In genomic region chr3:111069974-111070751, GRCh38 we compare ENCODE assay signal across 8 cellular contexts. TPM values are rescaled to one million over a fixed set of nuclear protein-coding genes. Genes with fewer than 3 reads are reported as not detected.
DNase-seq lines count a peak whose midpoint lies in the region; ATAC-seq and TF ChIP-seq lines count a peak whose summit lies in the region.

No MANE protein-coding gene starts in this region.

- H3K27ac ChIP-seq in adrenal gland, result peak overlapping the region in 4 of 5 donors; percentile 79 to 90 (median 86)
- H3K27ac ChIP-seq in iPS-20b (ENCODE audit: low read length), result peak overlapping the region; percentile 45
- peak overlapping the region; percentile 78 to 85 (median 80) for H3K27ac ChIP-seq in gastrocnemius medialis
- H3K27ac ChIP-seq in OCI-LY7 (ENCODE audit: low read depth, low read length, poor library complexity, severe bottlenecking), result no peak overlapping the region

- intact Hi-C loops in adrenal gland (cut with DNase I) (no loop called here), gastrocnemius medialis (cut with DNase I; ENCODE audit: low total_unique reads) (no loop called here), OCI-LY7 (cut with micrococcal nuclease; ENCODE audit: unreplicated experiment) (no loop called here)

- WGBS in adrenal gland, 4 donors, result 11 to 15% (median 12%) methylated on average over 24 of the region's 24 CpGs

- H3K9ac ChIP-seq in iPS-20b (ENCODE audit: low read depth, low read length), result peak overlapping the region; percentile 88; the same call in 1 of the 2 replicates

- H3K9me2 ChIP-seq in OCI-LY7 (ENCODE audit: insufficient read depth, low read length), result no peaks in the 10 kb centered on the region

- H3K9me3 ChIP-seq in adrenal gland (replicated peaks in 1 of 3), result no peaks in the 10 kb centered on the region
- no peaks in the 10 kb centered on the region for H3K9me3 ChIP-seq in iPS-20b (ENCODE audit: insufficient read depth, low read depth, low read length)
- no peaks in the 10 kb centered on the region for H3K9me3 ChIP-seq in gastrocnemius medialis
- no peaks in the 10 kb centered on the region for H3K9me3 ChIP-seq in OCI-LY7 (ENCODE audit: low read length)

- no TSS peak for BruUV-seq in OCI-LY7 (replicated peaks; lab: Mats Ljungman, UMichigan)

- peak overlapping the region; percentile 53 to 90 (median 76) for H3K4me3 ChIP-seq in adrenal gland
- peak overlapping the region; percentile 96 for H3K4me3 ChIP-seq in iPS-20b (ENCODE audit: low read length)
- peak overlapping the region; percentile 74 to 95 (median 86) for H3K4me3 ChIP-seq in gastrocnemius medialis
- H3K4me3 ChIP-seq in OCI-LY7 (ENCODE audit: low read depth, low read length, poor library complexity, severe bottlenecking), result no peak overlapping the region

- no peak overlapping the region for H2AFZ ChIP-seq in OCI-LY7 (ENCODE audit: low read length)

- peaks cover 52% of the 10 kb centered on the region for H3K27me3 Mint-ChIP-seq in activated CD4-positive, alpha-beta T cell treated with anti-CD3 and anti-CD28 coated beads, Interleukin-2, amount 10 ng/mL, durations not matched to agents 7 days and 5 days

- in situ Hi-C loops in gastrocnemius medialis (cut with MboI; ENCODE audit: low sequenced_read_pairs in 4 of 4), result no loop called here

- H3K4me1 Mint-ChIP-seq in activated CD4-positive, alpha-beta T cell treated with anti-CD3 and anti-CD28 coated beads, Interleukin-2, amount 10 ng/mL, durations not matched to agents 7 days and 5 days, result peaks cover 22% of the 10 kb centered on the region

- H3K36me3 ChIP-seq in adrenal gland (replicated peaks in 1 of 2) (no peaks in the 10 kb centered on the region), iPS-20b (ENCODE audit: insufficient read depth, low read depth, low read length) (peaks cover 10% of the 10 kb centered on the region; the same call in 1 of the 2 replicates), gastrocnemius medialis (no peaks in the 10 kb centered on the region), OCI-LY7 (ENCODE audit: insufficient read depth, low read length) (no peaks in the 10 kb centered on the region)

- no peak for TF ChIP-seq CTCF in adrenal gland (IDR thresholded peaks at IDR 0.05)
- no peak for TF ChIP-seq CTCF in gastrocnemius medialis (IDR thresholded peaks at IDR 0.05 in 4 of 5, conservative IDR thresholded peaks at IDR 0.05 in 1 of 5)
- no peak for TF ChIP-seq CTCF in OCI-LY7 (conservative IDR thresholded peaks at IDR 0.05; ENCODE audit: low read length)

- no peak overlapping the region for H3K4me2 ChIP-seq in OCI-LY7 (ENCODE audit: low read length)

- H3K79me2 ChIP-seq in OCI-LY7 (ENCODE audit: insufficient read depth, low read depth, low read length), result no peaks in the 10 kb centered on the region

- TF ChIP-seq POLR2A in adrenal gland (IDR thresholded peaks at IDR 0.05) (no peak), gastrocnemius medialis (IDR thresholded peaks at IDR 0.05) (no peak)

- DNase-seq in activated CD4-positive, alpha-beta T cell treated with anti-CD3 and anti-CD28 coated beads, Interleukin-2, amount 10 ng/mL, durations not matched to agents 7 days and 5 days, result no peak
- DNase-seq in activated CD4-positive, alpha-beta T cell treated with anti-CD3 and anti-CD28 coated beads for 1 hour, result no peak
- peak; percentile 37 to 64 (median 46) for DNase-seq in adrenal gland
- DNase-seq in gastrocnemius medialis, result peak in 1 of 2 donors; percentile 12
- no peak for DNase-seq in OCI-LY7 (ENCODE audit: low spot score)
- DNase-seq in LoVo (ENCODE audit: low spot score), result no peak

- H3K9me3 Mint-ChIP-seq in activated CD4-positive, alpha-beta T cell treated with anti-CD3 and anti-CD28 coated beads, Interleukin-2, amount 10 ng/mL, durations not matched to agents 7 days and 5 days, result no peaks in the 10 kb centered on the region

- H3K27me3 ChIP-seq in adrenal gland, result no peaks in the 10 kb centered on the region
- no peaks in the 10 kb centered on the region for H3K27me3 ChIP-seq in iPS-20b (ENCODE audit: insufficient read depth, low read length)
- H3K27me3 ChIP-seq in gastrocnemius medialis, result no peaks in the 10 kb centered on the region

- CTCF ChIA-PET in activated CD4-positive, alpha-beta T cell treated with anti-CD3 and anti-CD28 coated beads, Interleukin-2, amount 10 ng/mL, durations not matched to agents 7 days and 5 days (lab: Charles Lee), result no interaction called here
- CTCF ChIA-PET in OCI-LY7 (lab: Charles Lee; ENCODE audit: unreplicated experiment), result no interaction called here

- POLR2A ChIA-PET in activated CD4-positive, alpha-beta T cell treated with anti-CD3 and anti-CD28 coated beads, Interleukin-2, amount 10 ng/mL, durations not matched to agents 7 days and 5 days (lab: Charles Lee), result no interaction called here
- POLR2A ChIA-PET in OCI-LY7 (lab: Charles Lee), result interaction anchor here (1.4 kb wide), 1 partner anchor 15 kb away, joined by 3 read pairs; no protein-coding TSS in a partner anchor

- H4K20me1 ChIP-seq in OCI-LY7 (ENCODE audit: insufficient read depth, low read length), result no peaks in the 10 kb centered on the region

- H3K27ac Mint-ChIP-seq in activated CD4-positive, alpha-beta T cell treated with anti-CD3 and anti-CD28 coated beads, Interleukin-2, amount 10 ng/mL, durations not matched to agents 7 days and 5 days, result peak overlapping the region; percentile 39

- H3K4me3 Mint-ChIP-seq in activated CD4-positive, alpha-beta T cell treated with anti-CD3 and anti-CD28 coated beads, Interleukin-2, amount 10 ng/mL, durations not matched to agents 7 days and 5 days, result peak overlapping the region; percentile 83

- H3K36me3 Mint-ChIP-seq in activated CD4-positive, alpha-beta T cell treated with anti-CD3 and anti-CD28 coated beads, Interleukin-2, amount 10 ng/mL, durations not matched to agents 7 days and 5 days (ENCODE audit: low read depth), result peaks cover 2% of the 10 kb centered on the region

- peaks cover 14 to 19% of the 10 kb centered on the region in 2 donors for H3K4me1 ChIP-seq in adrenal gland (replicated peaks in 1 of 2)
- peaks cover 15% of the 10 kb centered on the region; the same call in 1 of the 2 replicates for H3K4me1 ChIP-seq in iPS-20b (ENCODE audit: insufficient read depth, low read length)
- peaks cover 13 to 16% of the 10 kb centered on the region in 2 donors for H3K4me1 ChIP-seq in gastrocnemius medialis
- no peaks in the 10 kb centered on the region for H3K4me1 ChIP-seq in OCI-LY7 (ENCODE audit: insufficient read depth, low read length, poor library complexity, severe bottlenecking)

- ATAC-seq in gastrocnemius medialis (peak in 1 of 2 donors; percentile 15), HG03469 (IDR thresholded peaks at IDR 0.05; ENCODE audit: unreplicated experiment) (no peak)

RNA-seq across cellular contexts. Expression of gene NECTIN3, which starts 1.5 kb away (rescaled TPM):
- total RNA-seq in activated CD4-positive, alpha-beta T cell treated with anti-CD3 and anti-CD28 coated beads, Interleukin-2, amount 10 ng/mL, durations not matched to agents 7 days and 5 days, result 1 to 10 TPM; 3.9 to 4.8 TPM
- 10 to 100 TPM in 7 of 8 donors, 1 to 10 TPM in 1; 9.1 to 22.7 (median 15.2) TPM for total RNA-seq in adrenal gland
- polyA plus RNA-seq in adrenal gland, result 10 to 100 TPM in 1 of 3 donors, 1 to 10 TPM in 2; 1.3 to 31.5 (median 1.6) TPM
- total RNA-seq in gastrocnemius medialis, result 1 to 10 TPM; 4.3 to 9.7 (median 5.8) TPM
- 0.22 TPM in 1 of 2 replicates, not detected in the other for total RNA-seq in OCI-LY7 (2014; rRNA removed; shearing (Covaris generic))
- not detected in 2 replicates for total RNA-seq in OCI-LY7 (2022)

Comparison
In these comparisons a context has a peak if more than half of its experiments do, and no peak if none do; other contexts are left out.
1. DNase-seq: peak in adrenal gland (7 of 7); none in activated CD4-positive, alpha-beta T cell treated with anti-CD3 and anti-CD28 coated beads, Interleukin-2, amount 10 ng/mL, durations not matched to agents 7 days and 5 days (single experiment), activated CD4-positive, alpha-beta T cell treated with anti-CD3 and anti-CD28 coated beads for 1 hour (single experiment), OCI-LY7 (single experiment) and LoVo (single experiment).
2. RNA of gene NECTIN3, which starts 1.5 kb away (total RNA-seq): 9.1 to 22.7 TPM in adrenal gland, 4.3 to 9.7 TPM in gastrocnemius medialis and 3.9 to 4.8 TPM in activated CD4-positive, alpha-beta T cell treated with anti-CD3 and anti-CD28 coated beads, Interleukin-2, amount 10 ng/mL, durations not matched to agents 7 days and 5 days; 0.22 TPM in OCI-LY7; every median in the first group is over 4 times any median in the second.